ENCODE assay signal across 20 cellular contexts in the genomic region with DNA sequence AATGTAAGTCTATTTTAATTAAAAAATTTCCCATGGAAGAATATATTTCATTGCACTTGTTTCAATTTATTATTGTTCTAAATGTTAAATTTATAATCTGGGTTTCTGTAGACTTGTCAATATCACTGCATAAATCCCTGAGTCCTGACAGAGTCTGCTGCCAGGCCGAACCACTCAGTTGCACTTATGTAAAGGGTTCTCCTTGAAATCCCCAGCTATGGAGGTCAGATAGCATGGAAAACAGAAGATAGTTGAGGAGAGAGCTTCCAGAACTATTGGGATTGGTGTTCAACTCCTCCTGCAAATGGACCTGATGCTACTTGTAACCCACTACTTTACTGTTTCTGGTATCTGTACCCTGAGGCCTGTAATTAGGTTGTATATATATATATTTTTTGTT. TPM values are rescaled to one million over a fixed set of nuclear protein-coding genes. Genes with fewer than 3 reads are reported as not detected.
A peak's percentile ranks its signal among the peaks of the same experiment; 100 is the strongest.
DNase-seq lines count a peak whose midpoint lies in the region; ATAC-seq and TF ChIP-seq lines count a peak whose summit lies in the region.
"Had no signal": no experiment of that assay in that cellular context is flagged by ENCODE, and none has a peak within 500 bp of the region (broad histone marks: within the 10 kb centered on the region; RNA-seq: fewer than 3 reads in every experiment).

No MANE protein-coding gene starts in this region.

- no peaks in the 10 kb centered on the region for H3K27me3 ChIP-seq in right atrium auricular region
- H3K27me3 ChIP-seq in esophagus muscularis mucosa = no peaks in the 10 kb centered on the region
- H3K27me3 ChIP-seq: BLaER1 treated with 17β-estradiol and CSF1 and Interleukin-3, amounts not matched to agents 10 nM and 100 nM had no signal

- WGBS in esophagus muscularis mucosa = 92% methylated on average over 1 of the region's 1 CpG

- peaks cover 5% of the 10 kb centered on the region; the same call in 1 of the 2 replicates for H3K79me2 ChIP-seq in OCI-LY7 (ENCODE audit: insufficient read depth, low read depth, low read length)

- H3K4me1 ChIP-seq in right atrium auricular region (no peaks in the 10 kb centered on the region), OCI-LY7 (ENCODE audit: insufficient read depth, low read length, poor library complexity, severe bottlenecking) (no peaks in the 10 kb centered on the region), esophagus muscularis mucosa (no peaks in the 10 kb centered on the region)
- H3K4me1 ChIP-seq: BLaER1 treated with 17β-estradiol and CSF1 and Interleukin-3, amounts not matched to agents 10 nM and 100 nM had no signal

- H3K9me3 ChIP-seq in right atrium auricular region (no peaks in the 10 kb centered on the region), OCI-LY7 (ENCODE audit: low read length) (peaks cover 5% of the 10 kb centered on the region; the same call in 1 of the 2 replicates), esophagus muscularis mucosa (no peaks in the 10 kb centered on the region)

- TSS peak; percentile 41 for BruUV-seq in OCI-LY7 (replicated peaks; lab: Mats Ljungman, UMichigan)

- peak; percentile 52 for ATAC-seq in Right ventricle myocardium inferior
- ATAC-seq in memory B cell (ENCODE audit: low read depth) = no peak
- ATAC-seq in GM19328 (IDR thresholded peaks at IDR 0.05; ENCODE audit: unreplicated experiment) = no peak
- ATAC-seq: CD8-positive, alpha-beta T cell; HCT116 had no signal

- intact Hi-C loops in Right ventricle myocardium inferior (cut with DNase I) (no loop called here), OCI-LY7 (cut with micrococcal nuclease; ENCODE audit: unreplicated experiment) (no loop called here), esophagus muscularis mucosa (cut with DNase I) (no loop called here)

- no peaks in the 10 kb centered on the region for H3K27me3 Mint-ChIP-seq in memory B cell
- H3K27me3 Mint-ChIP-seq: B cell had no signal

- no peak for TF ChIP-seq POLR2A in esophagus muscularis mucosa (IDR thresholded peaks at IDR 0.05; ENCODE audit: low read depth)

- peaks cover 13% of the 10 kb centered on the region for H3K4me1 Mint-ChIP-seq in memory B cell

- H3K36me3 Mint-ChIP-seq in memory B cell = peaks cover 20% of the 10 kb centered on the region

- TF ChIP-seq CTCF in right atrium auricular region (IDR thresholded peaks at IDR 0.05) (no peak), OCI-LY7 (conservative IDR thresholded peaks at IDR 0.05; ENCODE audit: low read length) (no peak), esophagus muscularis mucosa (IDR thresholded peaks at IDR 0.05) (no peak), GM10248 (IDR thresholded peaks at IDR 0.05; ENCODE audit: control extremely low read depth, extremely low read depth, low read depth, missing control alignments) (no peak)

- peaks cover 2% of the 10 kb centered on the region for H3K9me3 Mint-ChIP-seq in memory B cell
- H3K9me3 Mint-ChIP-seq: HFFc6 had no signal

- no peak overlapping the region for H3K4me3 Mint-ChIP-seq in memory B cell
- H3K4me3 Mint-ChIP-seq: B cell; CD8-positive, alpha-beta T cell; HFFc6 had no signal

- H2AFZ ChIP-seq in OCI-LY7 (ENCODE audit: low read length) = no peak overlapping the region

- no peaks in the 10 kb centered on the region for H4K20me1 ChIP-seq in OCI-LY7 (ENCODE audit: insufficient read depth, low read length)

- H3K9me2 ChIP-seq in OCI-LY7 (ENCODE audit: insufficient read depth, low read length) = no peaks in the 10 kb centered on the region

- CTCF ChIA-PET in OCI-LY7 (lab: Charles Lee; ENCODE audit: unreplicated experiment) (no interaction called here), GM10248 (lab: Yijun Ruan, JAX) (interaction anchor here (1.0 to 1.5 kb wide), 5 partner anchors 12 to 39 kb away, joined by 3 to 4 read pairs (median 3); no protein-coding TSS in a partner anchor)

- no peak overlapping the region for H3K27ac ChIP-seq in right atrium auricular region
- H3K27ac ChIP-seq in OCI-LY7 (ENCODE audit: low read depth, low read length, poor library complexity, severe bottlenecking) = no peak overlapping the region
- no peak overlapping the region for H3K27ac ChIP-seq in esophagus muscularis mucosa (replicated peaks in 1 of 4)
- H3K27ac ChIP-seq: BLaER1 treated with 17β-estradiol and CSF1 and Interleukin-3, amounts not matched to agents 10 nM and 100 nM; HL-60 had no signal

- DNase-seq in Right ventricle myocardium inferior (ENCODE audit: missing footprints) (no peak), right atrium auricular region (ENCODE audit: low spot score) (no peak), OCI-LY7 (ENCODE audit: low spot score) (no peak), esophagus muscularis mucosa (ENCODE audit: extremely low spot score) (peak; percentile 29), memory B cell (ENCODE audit: low spot score in 2 of 2) (no peak), GM10248 (ENCODE audit: extremely low spot score) (no peak)
- no peak for DNase-seq in activated CD4-positive, alpha-beta T cell treated with anti-CD3 and anti-CD28 coated beads, Interleukin-2, amount 50 U/mL, for 1 hour
- DNase-seq: Calu3; CD8-positive, alpha-beta T cell; DMS79 treated with DMSO at 0.1 percent for 48 hours; GF-D8; GOT3; H7; HFFc6; IMR-90 had no signal

- no peak overlapping the region for H3K4me3 ChIP-seq in right atrium auricular region
- no peak overlapping the region for H3K4me3 ChIP-seq in OCI-LY7 (ENCODE audit: low read depth, low read length, poor library complexity, severe bottlenecking)
- no peak overlapping the region for H3K4me3 ChIP-seq in esophagus muscularis mucosa
- H3K4me3 ChIP-seq: BLaER1 treated with 17β-estradiol and CSF1 and Interleukin-3, amounts not matched to agents 10 nM and 100 nM had no signal

- TF ChIP-seq EP300 in esophagus muscularis mucosa (IDR thresholded peaks at IDR 0.05) = no peak

- H3K36me3 ChIP-seq in right atrium auricular region = peaks cover 7% of the 10 kb centered on the region
- H3K36me3 ChIP-seq in OCI-LY7 (ENCODE audit: insufficient read depth, low read length) = peaks cover 53% of the 10 kb centered on the region
- H3K36me3 ChIP-seq in esophagus muscularis mucosa = peaks cover 0 to 27% (median 16%) of the 10 kb centered on the region in 4 donors

- POLR2A ChIA-PET in OCI-LY7 (lab: Charles Lee) = no interaction called here
- POLR2A ChIA-PET in GM10248 (lab: Yijun Ruan, JAX) = no interaction called here

- H3K4me2 ChIP-seq in OCI-LY7 (ENCODE audit: low read length) = no peak overlapping the region
- H3K4me2 ChIP-seq: BLaER1 treated with 17β-estradiol and CSF1 and Interleukin-3, amounts not matched to agents 10 nM and 100 nM had no signal

- peak overlapping the region; percentile 31 for H3K27ac Mint-ChIP-seq in memory B cell
- H3K27ac Mint-ChIP-seq: B cell, HFFc6 had no signal

RNA-seq across cellular contexts. Expression of a gene that starts 37.2 kb away (rescaled TPM):
- total RNA-seq in Right ventricle myocardium inferior (15.3 TPM), right atrium auricular region (10 to 100 TPM; 11.0 to 11.9 TPM), OCI-LY7 (2022) (60.2 and 60.3 TPM in 2 replicates), esophagus muscularis mucosa (10 to 100 TPM; 25.2 to 41.1 (median 26.4) TPM)
- 51.5 and 57.9 TPM in 2 replicates for total RNA-seq in OCI-LY7 (2014; rRNA removed; shearing (Covaris generic))
